8 cellular contexts compared by ENCODE assay signal in genomic region chr15:58469432-58470353, GRCh38. TPM values are rescaled to one million over a fixed set of nuclear protein-coding genes. Genes with fewer than 3 reads are reported as not detected.
DNase-seq lines count a peak whose midpoint lies in the region; ATAC-seq, FAIRE-seq and TF ChIP-seq lines count a peak whose summit lies in the region.

No MANE protein-coding gene starts in this region.

- peak overlapping the region in 1 of 2 donors; percentile 55 for H3K27ac Mint-ChIP-seq in activated naive CD4-positive, alpha-beta T cell treated with anti-CD3 and anti-CD28 coated beads, Interleukin-2, amount 50 U/mL, for 72 hours

- no peaks in the 10 kb centered on the region for H4K20me1 ChIP-seq in fibroblast of lung (ENCODE audit: control insufficient read depth, extremely low read depth, insufficient read depth, low read length)

- no peak overlapping the region for H2AFZ ChIP-seq in fibroblast of lung (ENCODE audit: low read length)

- no peak overlapping the region for H3K4me2 ChIP-seq in fibroblast of lung (ENCODE audit: extremely low read depth, insufficient read depth, low read length)

- intact Hi-C loops in pancreas (cut with DNase I): no loop called here
- intact Hi-C loops in tibial artery (cut with DNase I; ENCODE audit: low total_unique reads): no loop called here

- H3K4me3 ChIP-seq in fibroblast of lung (replicated peaks in 1 of 4; ENCODE audit: control extremely low read depth in 1 of 4, insufficient read depth in 1 of 4, low read depth in 3 of 4, low read length in 4 of 4): no peak overlapping the region
- no peak overlapping the region for H3K4me3 ChIP-seq in pancreas
- no peak overlapping the region for H3K4me3 ChIP-seq in tibial artery

- H3K27ac ChIP-seq in fibroblast of lung (ENCODE audit: insufficient read depth, low read length) (peak overlapping the region; percentile 79), pancreas (peak overlapping the region in 3 of 4 donors; percentile 17 to 66 (median 47)), tibial artery (no peak overlapping the region)

- peak; percentile 65 for DNase-seq in GM04504 (ENCODE audit: low read depth)
- peak; percentile 62 for DNase-seq in OCI-M1 (lab: John Stamatoyannopoulos, UW)
- peak; percentile 93 to 99 for DNase-seq in fibroblast of lung (ENCODE audit: low read depth in 2 of 2)
- peak in 1 of 6 donors; percentile 49 for DNase-seq in pancreas
- no peak for DNase-seq in activated naive CD4-positive, alpha-beta T cell treated with anti-CD3 and anti-CD28 coated beads, Interleukin-2, amount 50 U/mL, for 72 hours (ENCODE audit: low spot score in 2 of 2)
- no peak for DNase-seq in NCI-H510A (lab: John Stamatoyannopoulos, UW)
- DNase-seq in tibial artery: no peak
- DNase-seq in GM12891 (ENCODE audit: insufficient read length, low spot score): no peak

- FAIRE-seq in pancreas (lab: Jason Lieb, UNC) (peak; percentile 57), GM12891 (lab: Jason Lieb, UNC) (no peak)

- H3K9ac ChIP-seq in fibroblast of lung (ENCODE audit: insufficient read depth, low read length): no peak overlapping the region

- H3K4me1 ChIP-seq in fibroblast of lung (ENCODE audit: control insufficient read depth, extremely low read depth, insufficient read depth, low read length) (peaks cover 19% of the 10 kb centered on the region), pancreas (no peaks in the 10 kb centered on the region), tibial artery (peaks cover 0 to 6% (median 2%) of the 10 kb centered on the region in 4 donors)

- TF ChIP-seq POLR2A in GM12891 (IDR thresholded peaks at IDR 0.05; ENCODE audit: low read depth, low read length): no peak

- 71 to 75% methylated on average over 11 of the region's 11 CpGs for WGBS in pancreas, 2 donors

- ATAC-seq in pancreas: peak; percentile 49 to 58 (median 54)
- ATAC-seq in activated naive CD4-positive, alpha-beta T cell treated with anti-CD3 and anti-CD28 coated beads, Interleukin-2, amount 50 U/mL, for 72 hours: no peak

- H3K9me3 ChIP-seq in fibroblast of lung (ENCODE audit: control insufficient read depth, insufficient read depth, low read depth, low read length): no peaks in the 10 kb centered on the region
- H3K9me3 ChIP-seq in pancreas: no peaks in the 10 kb centered on the region
- H3K9me3 ChIP-seq in tibial artery: no peaks in the 10 kb centered on the region

- peaks cover 0 to 7% of the 10 kb centered on the region in 2 donors for H3K9me3 Mint-ChIP-seq in activated naive CD4-positive, alpha-beta T cell treated with anti-CD3 and anti-CD28 coated beads, Interleukin-2, amount 50 U/mL, for 72 hours

- H3K27me3 ChIP-seq in fibroblast of lung (ENCODE audit: control insufficient read depth, insufficient read depth, low read length) (no peaks in the 10 kb centered on the region), pancreas (no peaks in the 10 kb centered on the region), tibial artery (no peaks in the 10 kb centered on the region)

- no peaks in the 10 kb centered on the region for H3K36me3 ChIP-seq in fibroblast of lung (ENCODE audit: control insufficient read depth, insufficient read depth, low read length)
- no peaks in the 10 kb centered on the region for H3K36me3 ChIP-seq in pancreas
- H3K36me3 ChIP-seq in tibial artery: no peaks in the 10 kb centered on the region

- H3K36me3 Mint-ChIP-seq in activated naive CD4-positive, alpha-beta T cell treated with anti-CD3 and anti-CD28 coated beads, Interleukin-2, amount 50 U/mL, for 72 hours: peaks cover 0 to 3% of the 10 kb centered on the region in 2 donors

- no peaks in the 10 kb centered on the region for H3K79me2 ChIP-seq in fibroblast of lung (ENCODE audit: control insufficient read depth, insufficient read depth, low read length)

- TF ChIP-seq CTCF in fibroblast of lung (conservative IDR thresholded peaks at IDR 0.05 in 1 of 2, IDR thresholded peaks at IDR 0.05 in 1 of 2; ENCODE audit: low read depth in 1 of 2, low read length in 2 of 2) (no peak), pancreas (IDR thresholded peaks at IDR 0.05) (no peak), tibial artery (IDR thresholded peaks at IDR 0.05) (no peak)

TF ChIP-seq in GM12891, 5 proteins besides CTCF, POLR2A, EP300 and RAD21:
- TF ChIP-seq POLR2AphosphoS5 (IDR thresholded peaks at IDR 0.05; ENCODE audit: low read depth, low read length) (no peak), POU2F2 (IDR thresholded peaks at IDR 0.05; ENCODE audit: low read depth, low read length) (no peak), PAX5 (IDR thresholded peaks at IDR 0.05; ENCODE audit: insufficient read depth, low read length, severe bottlenecking) (no peak), SPI1 (IDR thresholded peaks at IDR 0.05; ENCODE audit: low read depth, low read length) (no peak), TAF1 (IDR thresholded peaks at IDR 0.05; ENCODE audit: low read depth, low read length) (no peak)
TF ChIP-seq in GM12891: peak in this region for 0.

RNA-seq across cellular contexts. Expression of gene LIPC, which starts 37.9 kb away (rescaled TPM):
- total RNA-seq in fibroblast of lung (3.1 and 4.0 TPM in 2 replicates), pancreas (1 to 10 TPM in 5 of 6 donors, under 1 TPM in 1; 0.69 to 5.5 (median 1.5) TPM)
- polyA plus RNA-seq in fibroblast of lung (0.51 and 0.82 TPM in 2 replicates), pancreas (1 to 10 TPM; 1.1 to 2.3 TPM)
- 0.81 and 1.3 TPM in 2 replicates for polyA plus RNA-seq in fibroblast of lung (2012)
- 0.67 TPM in 1 of 2 replicates, not detected in the other for polyA minus RNA-seq in fibroblast of lung (ENCODE audit: low replicate concordance)
- total RNA-seq in activated naive CD4-positive, alpha-beta T cell treated with anti-CD3 and anti-CD28 coated beads, Interleukin-2, amount 50 U/mL, for 72 hours: under 1 TPM; 0.64 to 0.98 TPM
- 0.12 TPM for polyA plus RNA-seq in GM12891 (2012; ENCODE audit: low read depth, missing spikeins)

Comparison
In these comparisons a context has a peak if more than half of its experiments do, and no peak if none do; other contexts are left out.
1. DNase-seq: peak in GM04504 (single experiment), OCI-M1 (single experiment) and fibroblast of lung (2 of 2); none in activated naive CD4-positive, alpha-beta T cell treated with anti-CD3 and anti-CD28 coated beads, Interleukin-2, amount 50 U/mL, for 72 hours (0 of 2), NCI-H510A (single experiment), tibial artery (0 of 2) and GM12891 (single experiment).
2. H3K27ac ChIP-seq: peak in fibroblast of lung (single experiment) and pancreas (3 of 4); none in tibial artery (0 of 2).
3. ATAC-seq: peak in pancreas (4 of 4); none in activated naive CD4-positive, alpha-beta T cell treated with anti-CD3 and anti-CD28 coated beads, Interleukin-2, amount 50 U/mL, for 72 hours (0 of 2).